In the genomic region with DNA sequence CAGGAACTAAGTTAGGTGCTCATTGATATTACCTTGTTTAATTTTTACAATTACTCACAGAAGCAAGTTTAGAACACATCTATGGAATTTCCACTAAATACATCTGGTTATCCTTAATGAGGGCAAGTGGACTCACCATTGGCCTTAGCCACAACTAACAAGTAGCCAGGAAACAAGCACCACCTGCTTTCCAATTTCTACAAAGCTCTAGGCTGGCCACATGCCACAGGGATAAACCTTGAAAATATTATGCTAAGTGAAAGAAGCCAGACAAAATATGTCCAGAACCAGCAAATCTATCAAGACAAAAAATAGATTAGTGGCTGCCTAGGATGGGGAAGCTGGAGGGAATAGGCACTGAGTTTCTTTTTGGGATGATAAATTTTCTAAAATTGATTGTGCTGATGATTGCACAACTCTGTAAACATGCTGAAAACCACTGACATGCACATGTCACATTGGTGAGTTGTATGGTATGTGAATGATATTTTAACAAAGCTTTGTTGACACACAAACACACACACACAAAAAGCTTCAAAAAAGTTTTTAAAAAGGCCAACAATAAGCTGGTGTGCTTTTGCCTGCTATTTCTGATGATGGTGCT, we compare ENCODE assay signal across 1 cellular context.
TF ChIP-seq lines count a peak whose summit lies in the region.

No MANE protein-coding gene starts in this region.

TF ChIP-seq in K562, 482 proteins besides CTCF, POLR2A, EP300 and RAD21 (continued from another document):
- TF ChIP-seq, protein P1, sequence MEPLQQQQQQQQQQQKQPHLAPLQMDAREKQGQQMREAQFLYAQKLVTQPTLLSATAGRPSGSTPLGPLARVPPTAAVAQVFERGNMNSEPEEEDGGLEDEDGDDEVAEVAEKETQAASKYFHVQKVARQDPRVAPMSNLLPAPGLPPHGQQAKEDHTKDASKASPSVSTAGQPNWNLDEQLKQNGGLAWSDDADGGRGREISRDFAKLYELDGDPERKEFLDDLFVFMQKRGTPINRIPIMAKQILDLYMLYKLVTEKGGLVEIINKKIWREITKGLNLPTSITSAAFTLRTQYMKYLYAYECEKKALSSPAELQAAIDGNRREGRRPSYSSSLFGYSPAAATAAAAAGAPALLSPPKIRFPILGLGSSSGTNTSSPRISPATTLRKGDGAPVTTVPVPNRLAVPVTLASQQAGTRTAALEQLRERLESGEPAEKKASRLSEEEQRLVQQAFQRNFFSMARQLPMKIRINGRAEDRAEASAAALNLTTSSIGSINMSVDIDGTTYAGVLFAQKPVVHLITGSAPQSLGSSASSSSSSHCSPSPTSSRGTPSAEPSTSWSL (CRISPR knock-in tag; IDR thresholded peaks at IDR 0.05; ENCODE audit: borderline replicate concordance), result no peak
- TF ChIP-seq TBL1XR1 (IDR thresholded peaks at IDR 0.05; ENCODE audit: low read length in 2 of 2), result no peak
- peak; percentile 72 for TF ChIP-seq CEBPB (tag; IDR thresholded peaks at IDR 0.05)
- TF ChIP-seq, protein P2, sequence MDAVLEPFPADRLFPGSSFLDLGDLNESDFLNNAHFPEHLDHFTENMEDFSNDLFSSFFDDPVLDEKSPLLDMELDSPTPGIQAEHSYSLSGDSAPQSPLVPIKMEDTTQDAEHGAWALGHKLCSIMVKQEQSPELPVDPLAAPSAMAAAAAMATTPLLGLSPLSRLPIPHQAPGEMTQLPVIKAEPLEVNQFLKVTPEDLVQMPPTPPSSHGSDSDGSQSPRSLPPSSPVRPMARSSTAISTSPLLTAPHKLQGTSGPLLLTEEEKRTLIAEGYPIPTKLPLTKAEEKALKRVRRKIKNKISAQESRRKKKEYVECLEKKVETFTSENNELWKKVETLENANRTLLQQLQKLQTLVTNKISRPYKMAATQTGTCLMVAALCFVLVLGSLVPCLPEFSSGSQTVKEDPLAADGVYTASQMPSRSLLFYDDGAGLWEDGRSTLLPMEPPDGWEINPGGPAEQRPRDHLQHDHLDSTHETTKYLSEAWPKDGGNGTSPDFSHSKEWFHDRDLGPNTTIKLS (IDR thresholded peaks at IDR 0.05; ENCODE audit: borderline replicate concordance, low read depth), result no peak
- no peak for TF ChIP-seq POLR2H (tag; IDR thresholded peaks at IDR 0.05; ENCODE audit: low read depth)
- TF ChIP-seq SETDB1 (IDR thresholded peaks at IDR 0.05; ENCODE audit: low read length), result no peak
